13 cellular contexts compared by ENCODE assay signal in the genomic region with DNA sequence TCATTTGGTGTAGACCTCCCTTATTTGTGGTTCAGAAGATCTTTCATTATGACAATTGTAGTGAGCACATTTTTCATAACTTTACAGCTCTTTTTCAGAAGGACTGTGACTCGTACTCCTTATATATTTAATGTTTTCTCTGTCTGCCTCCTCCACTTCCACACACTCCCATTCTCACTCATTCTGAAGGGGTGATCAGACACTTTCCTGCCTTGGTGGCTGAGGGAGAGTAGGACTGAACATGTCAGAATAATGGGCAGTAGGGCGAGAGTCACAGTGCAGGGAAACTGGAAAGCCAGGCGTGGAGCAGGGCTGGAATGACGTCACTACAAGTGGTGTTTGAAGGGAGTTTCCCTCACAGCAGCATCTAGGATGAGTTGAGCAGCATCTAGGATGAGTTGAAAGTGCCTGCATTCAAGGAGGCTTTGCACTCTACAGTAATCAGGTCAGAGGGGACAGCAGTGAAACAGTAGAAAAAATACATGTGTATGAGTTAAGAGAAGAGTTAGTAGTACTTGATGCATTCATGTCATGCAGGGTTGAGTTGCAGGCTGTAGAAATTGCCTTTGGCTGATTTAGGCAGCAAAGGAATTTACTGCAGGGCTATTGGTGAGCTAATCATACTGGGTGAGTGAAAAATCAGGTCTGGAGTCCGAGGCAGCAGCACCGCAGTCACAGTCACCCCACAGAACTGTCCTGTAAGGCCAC. TPM values are rescaled to one million over a fixed set of nuclear protein-coding genes. Genes with fewer than 3 reads are reported as not detected.
A peak's percentile ranks its signal among the peaks of the same experiment; 100 is the strongest.
DNase-seq lines count a peak whose midpoint lies in the region; ATAC-seq and TF ChIP-seq lines count a peak whose summit lies in the region.
"Had no signal": no experiment of that assay in that cellular context is flagged by ENCODE, and none has a peak within 500 bp of the region (broad histone marks: within the 10 kb centered on the region; RNA-seq: fewer than 3 reads in every experiment).

No MANE protein-coding gene starts in this region.

- CTCF ChIA-PET in activated CD8-positive, alpha-beta T cell treated with anti-CD3 and anti-CD28 coated beads for 36 hours (lab: Charles Lee) = interaction anchor here (1.0 kb wide), 1 partner anchor 10 kb away, joined by 3 read pairs; no protein-coding TSS in a partner anchor
- CTCF ChIA-PET in activated CD8-positive, alpha-beta T cell treated with anti-CD3 and anti-CD28 coated beads, Interleukin-2, amount 10 ng/mL, durations not matched to agents 7 days and 5 days (lab: Charles Lee) = interaction anchor here (1.0 to 1.6 kb wide), 2 partner anchors 49 to 95 kb away, joined by 3 to 4 read pairs; no protein-coding TSS in a partner anchor

- H2BK5ac ChIP-seq in mesenchymal stem cell (ENCODE audit: low read depth, low read length, poor library complexity, severe bottlenecking) = no peak overlapping the region

- H3K27ac ChIP-seq in mesenchymal stem cell (ENCODE audit: low read length, poor library complexity, severe bottlenecking) (no peak overlapping the region), gastrocnemius medialis (no peak overlapping the region)
- H3K27ac ChIP-seq: adrenal gland, KMS-11, lower lobe of right lung had no signal

- H3K23ac ChIP-seq in mesenchymal stem cell (ENCODE audit: low read length in 2 of 2) = no peak overlapping the region

- H3K4me1 ChIP-seq in mesenchymal stem cell (ENCODE audit: control insufficient read depth, insufficient read depth, low read depth, low read length) (peaks cover 14% of the 10 kb centered on the region), gastrocnemius medialis (no peaks in the 10 kb centered on the region)
- H3K4me1 ChIP-seq: HAP-1, lower lobe of right lung had no signal

- H4K8ac ChIP-seq in mesenchymal stem cell (ENCODE audit: low read length) = no peak overlapping the region

- H3K4me3 ChIP-seq in mesenchymal stem cell (ENCODE audit: insufficient read depth in 1 of 2, low read depth in 1 of 2, low read length in 2 of 2) (no peak overlapping the region), gastrocnemius medialis (no peak overlapping the region)
- H3K4me3 ChIP-seq: adrenal gland, HAP-1, lower lobe of right lung had no signal

- peaks cover 14% of the 10 kb centered on the region for H3K79me1 ChIP-seq in mesenchymal stem cell (replicated peaks; ENCODE audit: low read length, poor library complexity, severe bottlenecking)

- no peak overlapping the region for H3K18ac ChIP-seq in mesenchymal stem cell (ENCODE audit: low read depth in 1 of 2, low read length in 2 of 2)

- H3K36me3 Mint-ChIP-seq in activated CD8-positive, alpha-beta T cell treated with anti-CD3 and anti-CD28 coated beads for 36 hours (ENCODE audit: low read depth) = peaks cover 53% of the 10 kb centered on the region
- peaks cover 58% of the 10 kb centered on the region for H3K36me3 Mint-ChIP-seq in activated CD8-positive, alpha-beta T cell treated with anti-CD3 and anti-CD28 coated beads, Interleukin-2, amount 10 ng/mL, durations not matched to agents 7 days and 5 days (ENCODE audit: low read depth)
- peaks cover 50% of the 10 kb centered on the region for H3K36me3 Mint-ChIP-seq in activated T-cell treated with anti-CD3 and anti-CD28 coated beads, Interleukin-2, amount 50 U/mL, for 4 hours (ENCODE audit: insufficient read depth)
- H3K36me3 Mint-ChIP-seq in stimulated activated effector memory CD8-positive, alpha-beta T cell treated with anti-CD3 and anti-CD28 coated beads, Interleukin-12 subunit alpha, Interleukin-12 subunit beta, amount 100 ng/mL, for 72 hours = peaks cover 100% of the 10 kb centered on the region

- no peak for TF ChIP-seq CTCF in activated CD8-positive, alpha-beta T cell treated with anti-CD3 and anti-CD28 coated beads for 36 hours (IDR thresholded peaks at IDR 0.05)
- TF ChIP-seq CTCF in gastrocnemius medialis (IDR thresholded peaks at IDR 0.05 in 4 of 5, conservative IDR thresholded peaks at IDR 0.05 in 1 of 5) = no peak

- H3K9me3 ChIP-seq in mesenchymal stem cell (ENCODE audit: control insufficient read depth, low read length) (no peaks in the 10 kb centered on the region), gastrocnemius medialis (no peaks in the 10 kb centered on the region)
- H3K9me3 ChIP-seq: adrenal gland, HAP-1, lower lobe of right lung had no signal

- no peak overlapping the region for H2AFZ ChIP-seq in mesenchymal stem cell (ENCODE audit: low read depth, low read length)

- no peak for TF ChIP-seq POLR2A in gastrocnemius medialis (IDR thresholded peaks at IDR 0.05)

- H3K27me3 Mint-ChIP-seq in activated CD8-positive, alpha-beta T cell treated with anti-CD3 and anti-CD28 coated beads for 36 hours = no peaks in the 10 kb centered on the region
- H3K27me3 Mint-ChIP-seq in activated CD8-positive, alpha-beta T cell treated with anti-CD3 and anti-CD28 coated beads, Interleukin-2, amount 10 ng/mL, durations not matched to agents 7 days and 5 days (ENCODE audit: low read depth) = no peaks in the 10 kb centered on the region
- H3K27me3 Mint-ChIP-seq in activated T-cell treated with anti-CD3 and anti-CD28 coated beads, Interleukin-2, amount 50 U/mL, for 4 hours (ENCODE audit: low read depth) = no peaks in the 10 kb centered on the region

- no peak overlapping the region for H3K4ac ChIP-seq in mesenchymal stem cell (ENCODE audit: low read depth in 1 of 2, low read length in 2 of 2)

- H2BK15ac ChIP-seq in mesenchymal stem cell (ENCODE audit: low read depth, poor library complexity, severe bottlenecking) = no peak overlapping the region

- H3K4me3 Mint-ChIP-seq in activated CD8-positive, alpha-beta T cell treated with anti-CD3 and anti-CD28 coated beads for 36 hours = no peak overlapping the region
- H3K4me3 Mint-ChIP-seq in activated CD8-positive, alpha-beta T cell treated with anti-CD3 and anti-CD28 coated beads, Interleukin-2, amount 10 ng/mL, durations not matched to agents 7 days and 5 days = no peak overlapping the region
- H3K4me3 Mint-ChIP-seq in activated T-cell treated with anti-CD3 and anti-CD28 coated beads, Interleukin-2, amount 50 U/mL, for 4 hours = no peak overlapping the region
- H3K4me3 Mint-ChIP-seq in stimulated activated effector memory CD8-positive, alpha-beta T cell treated with anti-CD3 and anti-CD28 coated beads, Interleukin-12 subunit alpha, Interleukin-12 subunit beta, amount 100 ng/mL, for 72 hours = peak overlapping the region; percentile 34

- no peaks in the 10 kb centered on the region for H3K9me3 Mint-ChIP-seq in activated CD8-positive, alpha-beta T cell treated with anti-CD3 and anti-CD28 coated beads for 36 hours
- H3K9me3 Mint-ChIP-seq in activated CD8-positive, alpha-beta T cell treated with anti-CD3 and anti-CD28 coated beads, Interleukin-2, amount 10 ng/mL, durations not matched to agents 7 days and 5 days (ENCODE audit: insufficient read depth) = no peaks in the 10 kb centered on the region
- no peaks in the 10 kb centered on the region for H3K9me3 Mint-ChIP-seq in activated T-cell treated with anti-CD3 and anti-CD28 coated beads, Interleukin-2, amount 50 U/mL, for 4 hours
- H3K9me3 Mint-ChIP-seq in stimulated activated effector memory CD8-positive, alpha-beta T cell treated with anti-CD3 and anti-CD28 coated beads, Interleukin-12 subunit alpha, Interleukin-12 subunit beta, amount 100 ng/mL, for 72 hours = no peaks in the 10 kb centered on the region

- no peak overlapping the region for H3K14ac ChIP-seq in mesenchymal stem cell (ENCODE audit: low read length in 2 of 2)

- in situ Hi-C loops in gastrocnemius medialis (cut with MboI; ENCODE audit: low sequenced_read_pairs in 4 of 4) = no loop called here

- H2BK120ac ChIP-seq in mesenchymal stem cell (ENCODE audit: low read depth, low read length) = no peak overlapping the region

- H4K91ac ChIP-seq in mesenchymal stem cell (ENCODE audit: low read length) = no peak overlapping the region

- 82% methylated on average over 5 of the region's 6 CpGs for WGBS in mesenchymal stem cell

- H3K36me3 ChIP-seq in mesenchymal stem cell (ENCODE audit: control insufficient read depth in 1 of 2, insufficient read depth in 2 of 2, low read depth in 1 of 2, low read length in 2 of 2) (peaks cover 15 to 84% of the 10 kb centered on the region in 2 experiments), gastrocnemius medialis (peaks cover 0 to 53% of the 10 kb centered on the region in 2 donors)

- H2BK12ac ChIP-seq in mesenchymal stem cell (ENCODE audit: low read length in 2 of 2) = no peak overlapping the region

- DNase-seq in activated CD8-positive, alpha-beta T cell treated with anti-CD3 and anti-CD28 coated beads for 36 hours = peak; percentile 52
- DNase-seq in activated CD8-positive, alpha-beta T cell treated with anti-CD3 and anti-CD28 coated beads, Interleukin-2, amount 10 ng/mL, durations not matched to agents 7 days and 5 days = no peak
- no peak for DNase-seq in activated T-cell treated with anti-CD3 and anti-CD28 coated beads, Interleukin-2, amount 50 U/mL, for 4 hours
- DNase-seq in mesenchymal stem cell (peak; percentile 25), gastrocnemius medialis (no peak)
- DNase-seq in stimulated activated effector memory CD8-positive, alpha-beta T cell treated with anti-CD3 and anti-CD28 coated beads, Interleukin-12 subunit alpha, Interleukin-12 subunit beta, amount 100 ng/mL, for 72 hours (ENCODE audit: low spot score in 2 of 2) = peak; percentile 24 to 75
- DNase-seq: adrenal gland, EL, lower lobe of right lung had no signal

- ATAC-seq in activated CD8-positive, alpha-beta T cell treated with anti-CD3 and anti-CD28 coated beads for 36 hours = peak; percentile 88
- no peak for ATAC-seq in activated CD8-positive, alpha-beta T cell treated with anti-CD3 and anti-CD28 coated beads, Interleukin-2, amount 10 ng/mL, durations not matched to agents 7 days and 5 days
- ATAC-seq in activated T-cell treated with anti-CD3 and anti-CD28 coated beads, Interleukin-2, amount 50 U/mL, for 4 hours = peak; percentile 92 to 95
- peak; percentile 94 for ATAC-seq in stimulated activated effector memory CD8-positive, alpha-beta T cell treated with anti-CD3 and anti-CD28 coated beads, Interleukin-12 subunit alpha, Interleukin-12 subunit beta, amount 100 ng/mL, for 72 hours
- ATAC-seq in HG03469 (IDR thresholded peaks at IDR 0.05; ENCODE audit: unreplicated experiment) (no peak), gastrocnemius medialis (no peak), HG03457 (IDR thresholded peaks at IDR 0.05; ENCODE audit: unreplicated experiment) (no peak)
- ATAC-seq: lower lobe of right lung had no signal

- peaks cover 45% of the 10 kb centered on the region for H3K4me1 Mint-ChIP-seq in activated CD8-positive, alpha-beta T cell treated with anti-CD3 and anti-CD28 coated beads for 36 hours (ENCODE audit: low read depth)
- no peaks in the 10 kb centered on the region for H3K4me1 Mint-ChIP-seq in activated CD8-positive, alpha-beta T cell treated with anti-CD3 and anti-CD28 coated beads, Interleukin-2, amount 10 ng/mL, durations not matched to agents 7 days and 5 days (ENCODE audit: low read depth)
- peaks cover 46% of the 10 kb centered on the region for H3K4me1 Mint-ChIP-seq in activated T-cell treated with anti-CD3 and anti-CD28 coated beads, Interleukin-2, amount 50 U/mL, for 4 hours (ENCODE audit: low read depth)
- peaks cover 38% of the 10 kb centered on the region for H3K4me1 Mint-ChIP-seq in stimulated activated effector memory CD8-positive, alpha-beta T cell treated with anti-CD3 and anti-CD28 coated beads, Interleukin-12 subunit alpha, Interleukin-12 subunit beta, amount 100 ng/mL, for 72 hours

- H2AK5ac ChIP-seq in mesenchymal stem cell (ENCODE audit: low read length, severe bottlenecking) = no peak overlapping the region

- H3K9ac ChIP-seq in mesenchymal stem cell (ENCODE audit: low read length) = no peak overlapping the region
- H3K9ac ChIP-seq: KMS-11 had no signal

- peak overlapping the region; percentile 83 for H3K27ac Mint-ChIP-seq in activated CD8-positive, alpha-beta T cell treated with anti-CD3 and anti-CD28 coated beads for 36 hours
- H3K27ac Mint-ChIP-seq in activated CD8-positive, alpha-beta T cell treated with anti-CD3 and anti-CD28 coated beads, Interleukin-2, amount 10 ng/mL, durations not matched to agents 7 days and 5 days = no peak overlapping the region
- H3K27ac Mint-ChIP-seq in stimulated activated effector memory CD8-positive, alpha-beta T cell treated with anti-CD3 and anti-CD28 coated beads, Interleukin-12 subunit alpha, Interleukin-12 subunit beta, amount 100 ng/mL, for 72 hours = peak overlapping the region; percentile 62

- H3K27me3 ChIP-seq in mesenchymal stem cell (ENCODE audit: control insufficient read depth in 1 of 2, insufficient read depth in 1 of 2, low read length in 2 of 2) = no peaks in the 10 kb centered on the region
- H3K27me3 ChIP-seq in gastrocnemius medialis = no peaks in the 10 kb centered on the region
- H3K27me3 ChIP-seq: adrenal gland had no signal

- POLR2A ChIA-PET in activated CD8-positive, alpha-beta T cell treated with anti-CD3 and anti-CD28 coated beads for 36 hours (lab: Charles Lee) = interaction anchor here (0.6 to 3.6 kb wide), 5 partner anchors 10 to 57 kb away, joined by 3 to 8 read pairs (median 4); no protein-coding TSS in a partner anchor
- POLR2A ChIA-PET in activated CD8-positive, alpha-beta T cell treated with anti-CD3 and anti-CD28 coated beads, Interleukin-2, amount 10 ng/mL, durations not matched to agents 7 days and 5 days (lab: Charles Lee) = interaction anchor here (1.0 kb wide), 1 partner anchor 16 kb away, joined by 3 read pairs; no protein-coding TSS in a partner anchor

- H3K4me2 ChIP-seq in mesenchymal stem cell (ENCODE audit: low read length, poor library complexity, severe bottlenecking) = no peak overlapping the region
- H3K4me2 ChIP-seq: KMS-11 had no signal

- intact Hi-C loops in activated CD8-positive, alpha-beta T cell treated with anti-CD3 and anti-CD28 coated beads for 36 hours (cut with micrococcal nuclease) = no loop called here
- intact Hi-C loops in gastrocnemius medialis (cut with DNase I; ENCODE audit: low total_unique reads) = no loop called here

RNA-seq across cellular contexts. Expression of a gene that starts 36.3 kb away (rescaled TPM):
- total RNA-seq in activated CD8-positive, alpha-beta T cell treated with anti-CD3 and anti-CD28 coated beads for 36 hours = under 1 TPM; 0.34 to 0.63 TPM
- 1 to 10 TPM in 1 of 2 experiments, under 1 TPM in 1; 0.66 to 1.4 TPM for total RNA-seq in activated CD8-positive, alpha-beta T cell treated with anti-CD3 and anti-CD28 coated beads, Interleukin-2, amount 10 ng/mL, durations not matched to agents 7 days and 5 days
- total RNA-seq in activated T-cell treated with anti-CD3 and anti-CD28 coated beads, Interleukin-2, amount 50 U/mL, for 4 hours = 1 to 10 TPM in 1 of 3 donors, under 1 TPM in 2; 0.79 to 1.2 (median 0.87) TPM
- polyA plus RNA-seq in mesenchymal stem cell (2013, experiment 1 of 2) = 0.11 TPM
- polyA plus RNA-seq in mesenchymal stem cell (2013, experiment 2 of 2) = 0.10 TPM
- under 1 TPM in 3 of 4 donors, not detected in 1; 0.36 to 0.89 (median 0.68) TPM for total RNA-seq in gastrocnemius medialis

RNA-seq across cellular contexts. Expression of a gene that starts 56.5 kb away (rescaled TPM):
- total RNA-seq in activated CD8-positive, alpha-beta T cell treated with anti-CD3 and anti-CD28 coated beads for 36 hours = 10 to 100 TPM; 57.1 to 58.6 TPM
- 10 to 100 TPM; 48.3 to 49.1 TPM for total RNA-seq in activated CD8-positive, alpha-beta T cell treated with anti-CD3 and anti-CD28 coated beads, Interleukin-2, amount 10 ng/mL, durations not matched to agents 7 days and 5 days
- total RNA-seq in activated T-cell treated with anti-CD3 and anti-CD28 coated beads, Interleukin-2, amount 50 U/mL, for 4 hours = 10 to 100 TPM; 34.2 to 40.9 (median 35.5) TPM
- 21.2 TPM for polyA plus RNA-seq in mesenchymal stem cell (2013, experiment 1 of 2)
- 20.6 TPM for polyA plus RNA-seq in mesenchymal stem cell (2013, experiment 2 of 2)
- total RNA-seq in gastrocnemius medialis = 10 to 100 TPM; 12.1 to 29.4 (median 15.5) TPM

Comparison
In these comparisons a context has a peak if more than half of its experiments do, and no peak if none do; other contexts are left out.
1. ATAC-seq: peak in activated CD8-positive, alpha-beta T cell treated with anti-CD3 and anti-CD28 coated beads for 36 hours (single experiment), activated T-cell treated with anti-CD3 and anti-CD28 coated beads, Interleukin-2, amount 50 U/mL, for 4 hours (2 of 2) and stimulated activated effector memory CD8-positive, alpha-beta T cell treated with anti-CD3 and anti-CD28 coated beads, Interleukin-12 subunit alpha, Interleukin-12 subunit beta, amount 100 ng/mL, for 72 hours (single experiment); none in activated CD8-positive, alpha-beta T cell treated with anti-CD3 and anti-CD28 coated beads, Interleukin-2, amount 10 ng/mL, durations not matched to agents 7 days and 5 days (single experiment), HG03469 (single experiment), gastrocnemius medialis (0 of 2) and HG03457 (single experiment).
2. DNase-seq: peak in activated CD8-positive, alpha-beta T cell treated with anti-CD3 and anti-CD28 coated beads for 36 hours (single experiment), mesenchymal stem cell (single experiment) and stimulated activated effector memory CD8-positive, alpha-beta T cell treated with anti-CD3 and anti-CD28 coated beads, Interleukin-12 subunit alpha, Interleukin-12 subunit beta, amount 100 ng/mL, for 72 hours (2 of 2); none in activated CD8-positive, alpha-beta T cell treated with anti-CD3 and anti-CD28 coated beads, Interleukin-2, amount 10 ng/mL, durations not matched to agents 7 days and 5 days (single experiment), activated T-cell treated with anti-CD3 and anti-CD28 coated beads, Interleukin-2, amount 50 U/mL, for 4 hours (single experiment) and gastrocnemius medialis (0 of 2).